In the genomic region with DNA sequence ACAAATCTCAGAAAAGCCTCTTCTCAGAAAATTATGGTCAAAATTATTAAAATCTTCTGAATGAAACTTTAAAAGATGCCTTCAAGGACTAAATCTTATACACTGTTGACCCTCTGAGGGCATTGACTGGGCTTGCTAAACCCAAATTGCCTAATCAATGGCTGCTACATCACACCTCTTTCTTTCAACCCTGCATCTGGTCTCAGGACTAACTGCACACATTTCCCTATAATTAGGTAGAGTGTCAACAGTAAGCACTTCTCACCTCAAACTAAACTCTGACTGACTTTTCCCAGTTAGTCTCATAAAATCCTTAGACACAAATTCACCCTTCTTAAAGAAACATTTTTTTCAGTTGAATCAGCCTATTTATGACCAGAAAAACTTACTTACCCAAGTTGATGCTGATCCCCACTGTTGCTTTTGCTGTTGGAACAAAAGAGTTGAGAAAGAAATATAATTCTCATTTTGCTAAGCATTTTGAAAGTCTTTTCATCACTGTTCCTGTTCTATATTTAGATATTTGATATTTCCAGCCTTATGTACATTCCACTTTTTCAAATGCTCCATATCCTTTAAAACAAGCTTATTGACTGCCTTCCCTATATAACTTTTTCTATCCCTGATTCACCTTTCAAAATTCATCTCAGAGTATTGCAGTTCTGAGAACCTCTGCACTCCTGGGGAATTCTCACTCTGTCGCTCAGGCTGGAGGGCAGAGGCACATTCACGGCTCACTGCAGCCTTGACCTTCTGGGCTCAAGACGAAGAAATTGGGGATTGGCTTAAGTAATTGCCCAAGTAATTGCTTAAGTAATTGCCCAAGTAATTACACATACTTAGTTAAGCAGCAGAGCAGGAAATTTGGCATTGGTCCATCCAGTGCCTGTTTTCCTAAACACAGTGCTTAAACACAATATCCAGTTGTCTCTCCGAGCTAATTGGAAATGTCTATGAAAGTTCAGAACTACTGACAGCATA, we compare ENCODE assay signal across 8 cellular contexts. TPM values are rescaled to one million over a fixed set of nuclear protein-coding genes. Genes with fewer than 3 reads are reported as not detected.
A peak's percentile ranks its signal among the peaks of the same experiment; 100 is the strongest.
DNase-seq lines count a peak whose midpoint lies in the region; ATAC-seq and TF ChIP-seq lines count a peak whose summit lies in the region.
"Not testable (repeated sequence)": the region's sequence is repeated elsewhere in the genome, so short reads cannot be mapped to it uniquely, and the experiment has no call there.

No MANE protein-coding gene starts in this region.

- H3K4me2 ChIP-seq in KMS-11 = peak overlapping the region; percentile 72

- H3K4me3 Mint-ChIP-seq in T-helper 1 cell treated with Interleukin-12 subunit alpha and Interleukin-12 subunit beta and Interleukin-4 antibody, amounts not matched to agents 30 μg/mL and 1 μg/mL, for 36 hours = peak overlapping the region; percentile 47
- peak overlapping the region; percentile 36 to 67 for H3K4me3 Mint-ChIP-seq in activated T-cell treated with anti-CD3 and anti-CD28 coated beads, Interleukin-2, amount 50 U/mL, for 72 hours
- H3K4me3 Mint-ChIP-seq in dendritic cell treated with granulocyte-macrophage colony-stimulating factor and Interleukin-4, amounts not matched to agents 40 ng/mL and 50 ng/mL, for 4 days = not testable (repeated sequence)
- H3K4me3 Mint-ChIP-seq in nephron = peak overlapping the region; percentile 35 to 58 (median 55)
- peak overlapping the region; percentile 5 to 9 for H3K4me3 Mint-ChIP-seq in stimulated activated naive CD8-positive, alpha-beta T cell treated with anti-CD3 and anti-CD28 coated beads, Interleukin-15, amount 100 ng/mL, for 72 hours

- H3K36me3 Mint-ChIP-seq in T-helper 1 cell treated with Interleukin-12 subunit alpha and Interleukin-12 subunit beta and Interleukin-4 antibody, amounts not matched to agents 30 μg/mL and 1 μg/mL, for 36 hours (ENCODE audit: low read depth) = peaks cover 12% of the 10 kb centered on the region
- H3K36me3 Mint-ChIP-seq in activated T-cell treated with anti-CD3 and anti-CD28 coated beads, Interleukin-2, amount 50 U/mL, for 72 hours (ENCODE audit: insufficient read depth in 2 of 2); nephron (ENCODE audit: low read depth): not testable (repeated sequence)
- H3K36me3 Mint-ChIP-seq in dendritic cell treated with granulocyte-macrophage colony-stimulating factor and Interleukin-4, amounts not matched to agents 40 ng/mL and 50 ng/mL, for 4 days (ENCODE audit: low read depth) = peaks cover 15% of the 10 kb centered on the region

- not testable (repeated sequence) for TF ChIP-seq CTCF in KMS-11 (conservative IDR thresholded peaks at IDR 0.05; ENCODE audit: low read depth, low read length); nephron (IDR thresholded peaks at IDR 0.05; ENCODE audit: unreplicated experiment in 3 of 3)

- not testable (repeated sequence) for H3K36me3 ChIP-seq in KMS-11 (ENCODE audit: insufficient read depth)

- peaks cover 42% of the 10 kb centered on the region for H3K4me1 ChIP-seq in KMS-11 (ENCODE audit: low read depth, poor library complexity, severe bottlenecking)

- DNase-seq in COR-L47 (lab: John Stamatoyannopoulos, UW) (peak; percentile 37), NCI-H748 (lab: John Stamatoyannopoulos, UW; ENCODE audit: unreplicated experiment) (peak; percentile 21)
- not testable (repeated sequence) for DNase-seq in activated T-cell treated with anti-CD3 and anti-CD28 coated beads, Interleukin-2, amount 50 U/mL, for 72 hours; stimulated activated naive CD8-positive, alpha-beta T cell treated with anti-CD3 and anti-CD28 coated beads, Interleukin-15, amount 100 ng/mL, for 72 hours

- H3K9me3 Mint-ChIP-seq in T-helper 1 cell treated with Interleukin-12 subunit alpha and Interleukin-12 subunit beta and Interleukin-4 antibody, amounts not matched to agents 30 μg/mL and 1 μg/mL, for 36 hours = peaks cover 14% of the 10 kb centered on the region
- not testable (repeated sequence) for H3K9me3 Mint-ChIP-seq in activated T-cell treated with anti-CD3 and anti-CD28 coated beads, Interleukin-2, amount 50 U/mL, for 72 hours; dendritic cell treated with granulocyte-macrophage colony-stimulating factor and Interleukin-4, amounts not matched to agents 40 ng/mL and 50 ng/mL, for 4 days; nephron; stimulated activated naive CD8-positive, alpha-beta T cell treated with anti-CD3 and anti-CD28 coated beads, Interleukin-15, amount 100 ng/mL, for 72 hours

- H3K4me3 ChIP-seq in KMS-11 (IDR thresholded peaks at IDR 0.05; ENCODE audit: insufficient read depth, low read depth, low read length) = not testable (repeated sequence)

- H3K27ac ChIP-seq in KMS-11 = peak overlapping the region; percentile 97; the same call in 1 of the 2 replicates

- not testable (repeated sequence) for ATAC-seq in activated T-cell treated with anti-CD3 and anti-CD28 coated beads, Interleukin-2, amount 50 U/mL, for 72 hours (replicated peaks in 1 of 2); stimulated activated naive CD8-positive, alpha-beta T cell treated with anti-CD3 and anti-CD28 coated beads, Interleukin-15, amount 100 ng/mL, for 72 hours

- H3K27ac Mint-ChIP-seq in T-helper 1 cell treated with Interleukin-12 subunit alpha and Interleukin-12 subunit beta and Interleukin-4 antibody, amounts not matched to agents 30 μg/mL and 1 μg/mL, for 36 hours = peak overlapping the region; percentile 65
- peak overlapping the region; percentile 16 for H3K27ac Mint-ChIP-seq in activated T-cell treated with anti-CD3 and anti-CD28 coated beads, Interleukin-2, amount 50 U/mL, for 72 hours
- peak overlapping the region; percentile 59 for H3K27ac Mint-ChIP-seq in dendritic cell treated with granulocyte-macrophage colony-stimulating factor and Interleukin-4, amounts not matched to agents 40 ng/mL and 50 ng/mL, for 4 days
- not testable (repeated sequence) for H3K27ac Mint-ChIP-seq in nephron
- peak overlapping the region in 1 of 2 donors; percentile 59 for H3K27ac Mint-ChIP-seq in stimulated activated naive CD8-positive, alpha-beta T cell treated with anti-CD3 and anti-CD28 coated beads, Interleukin-15, amount 100 ng/mL, for 72 hours

- H2AFZ ChIP-seq in KMS-11 (ENCODE audit: low read depth) = not testable (repeated sequence)

- intact Hi-C loops in dendritic cell treated with granulocyte-macrophage colony-stimulating factor and Interleukin-4, amounts not matched to agents 40 ng/mL and 50 ng/mL, for 4 days (cut with micrococcal nuclease) = loop anchor here (5.0 kb wide), 1 partner anchor 224 kb away; a partner anchor contains a TSS

- not testable (repeated sequence) for H3K27me3 ChIP-seq in KMS-11 (ENCODE audit: insufficient read depth, low read depth)

- H3K79me2 ChIP-seq in KMS-11 (ENCODE audit: insufficient read depth, low read depth) = peaks cover 14% of the 10 kb centered on the region

- peaks cover 53% of the 10 kb centered on the region for H3K4me1 Mint-ChIP-seq in T-helper 1 cell treated with Interleukin-12 subunit alpha and Interleukin-12 subunit beta and Interleukin-4 antibody, amounts not matched to agents 30 μg/mL and 1 μg/mL, for 36 hours (ENCODE audit: low read depth)
- H3K4me1 Mint-ChIP-seq in activated T-cell treated with anti-CD3 and anti-CD28 coated beads, Interleukin-2, amount 50 U/mL, for 72 hours (ENCODE audit: low read depth) = peaks cover 65% of the 10 kb centered on the region
- peaks cover 38% of the 10 kb centered on the region for H3K4me1 Mint-ChIP-seq in dendritic cell treated with granulocyte-macrophage colony-stimulating factor and Interleukin-4, amounts not matched to agents 40 ng/mL and 50 ng/mL, for 4 days (ENCODE audit: low read depth)
- H3K4me1 Mint-ChIP-seq in nephron = not testable (repeated sequence)
- H3K4me1 Mint-ChIP-seq in stimulated activated naive CD8-positive, alpha-beta T cell treated with anti-CD3 and anti-CD28 coated beads, Interleukin-15, amount 100 ng/mL, for 72 hours = peaks cover 77% of the 10 kb centered on the region

- not testable (repeated sequence) for H3K9ac ChIP-seq in KMS-11

- not testable (repeated sequence) for H4K20me1 ChIP-seq in KMS-11 (ENCODE audit: insufficient read depth)

- H3K27me3 Mint-ChIP-seq in T-helper 1 cell treated with Interleukin-12 subunit alpha and Interleukin-12 subunit beta and Interleukin-4 antibody, amounts not matched to agents 30 μg/mL and 1 μg/mL, for 36 hours (ENCODE audit: low read depth); activated T-cell treated with anti-CD3 and anti-CD28 coated beads, Interleukin-2, amount 50 U/mL, for 72 hours (ENCODE audit: low read depth); dendritic cell treated with granulocyte-macrophage colony-stimulating factor and Interleukin-4, amounts not matched to agents 40 ng/mL and 50 ng/mL, for 4 days; stimulated activated naive CD8-positive, alpha-beta T cell treated with anti-CD3 and anti-CD28 coated beads, Interleukin-15, amount 100 ng/mL, for 72 hours: not testable (repeated sequence)
- H3K27me3 Mint-ChIP-seq in nephron (ENCODE audit: low read depth) = peaks cover 57% of the 10 kb centered on the region

RNA-seq across cellular contexts. Expression of a gene that starts 1.8 kb away (rescaled TPM):
- total RNA-seq in activated T-cell treated with anti-CD3 and anti-CD28 coated beads, Interleukin-2, amount 50 U/mL, for 72 hours = 10 to 100 TPM; 68.0 to 94.6 TPM
